29 cellular contexts compared by ENCODE assay signal in genomic region chr10:33843379-33843778, GRCh38.
"Had no signal": no experiment of that assay in that cellular context is flagged by ENCODE, and none has a peak within 500 bp of the region (broad histone marks: within the 10 kb centered on the region; RNA-seq: fewer than 3 reads in every experiment).

No MANE protein-coding gene starts in this region.

- H3K4me3 ChIP-seq: stomach, suprapubic skin, testis, thoracic aorta, thyroid gland, tibial artery, tibial nerve, transverse colon, upper lobe of left lung, upper lobe of right lung, uterus, vagina had no signal

- ATAC-seq: stimulated activated effector memory CD8-positive, alpha-beta T cell treated with anti-CD3 and anti-CD28 coated beads, Interleukin-12 subunit alpha, Interleukin-12 subunit beta, amount 100 ng/mL, for 72 hours; stimulated activated memory B cell treated with anti-CD40 and anti-IgM and Interleukin-4, amounts not matched to agents 10 μg/mL and 1 μg/mL and 100 μg/mL, for 72 hours; stimulated activated naive B cell treated with anti-CD40 and anti-IgM and Interleukin-4, amounts not matched to agents 10 μg/mL and 1 μg/mL and 100 μg/mL, for 72 hours; stimulated activated naive CD8-positive, alpha-beta T cell treated with anti-CD3 and anti-CD28 coated beads, Interleukin-15, amount 100 ng/mL, for 72 hours; stimulated activated naive CD8-positive, alpha-beta T cell treated with anti-CD3 and anti-CD28 coated beads, Interleukin-15, Interleukin-2, amounts not matched to agents 100 U/mL and 50 U/mL, for 24 hours; upper lobe of right lung had no signal

- H3K27ac ChIP-seq: stomach, suprapubic skin, testis, thoracic aorta, thyroid gland, tibial artery, tibial nerve, transverse colon, upper lobe of left lung, upper lobe of right lung, uterus, vagina had no signal

- H3K4me3 Mint-ChIP-seq: stimulated activated effector memory CD8-positive, alpha-beta T cell treated with anti-CD3 and anti-CD28 coated beads, Interleukin-12 subunit alpha, Interleukin-12 subunit beta, amount 100 ng/mL, for 72 hours; stimulated activated memory B cell treated with anti-CD40 and anti-IgM and Interleukin-4, amounts not matched to agents 10 μg/mL and 1 μg/mL and 100 μg/mL, for 72 hours; stimulated activated naive B cell treated with anti-CD40 and anti-IgM and Interleukin-4, amounts not matched to agents 10 μg/mL and 1 μg/mL and 100 μg/mL, for 72 hours; stimulated activated naive CD8-positive, alpha-beta T cell treated with anti-CD3 and anti-CD28 coated beads, Interleukin-15, amount 100 ng/mL, for 72 hours; stimulated activated naive CD8-positive, alpha-beta T cell treated with anti-CD3 and anti-CD28 coated beads, Interleukin-15, Interleukin-2, amounts not matched to agents 100 ng/mL and 50 ng/mL, for 24 hours; type B pancreatic cell had no signal

- H3K9me3 ChIP-seq: testis, thoracic aorta, thyroid gland, tibial artery, transverse colon, upper lobe of left lung, upper lobe of right lung, uterus, vagina had no signal

- FAIRE-seq: urothelium cell line had no signal

- H3K27me3 ChIP-seq: stomach, suprapubic skin, testis, thyroid gland, tibial artery, tibial nerve, transverse colon, upper lobe of left lung, upper lobe of right lung, uterus, vagina had no signal

- DNase-seq: stimulated activated CD4-positive, alpha-beta T cell treated with anti-CD3 and anti-CD28 coated beads, Interleukin-2, amount 100 ng/mL, for 48 hours; stimulated activated CD4-positive, alpha-beta T cell treated with anti-CD3 and anti-CD28 coated beads, Interleukin-4, amount 100 ng/mL, for 1 hour; stimulated activated CD4-positive, alpha-beta T cell treated with anti-CD3 and anti-CD28 coated beads, Interleukin-4, amount 100 ng/mL, for 24 hours; stimulated activated CD4-positive, alpha-beta T cell treated with anti-CD3 and anti-CD28 coated beads, Interleukin-4, amount 100 ng/mL, for 4 hours; stimulated activated CD8-positive, alpha-beta memory T cell treated with anti-CD3 and anti-CD28 coated beads, Interleukin-4, amount 100 ng/mL, for 48 hours; stimulated activated naive B cell treated with anti-CD40 and anti-IgM and Interleukin-4, amounts not matched to agents 10 μg/mL and 1 μg/mL and 100 μg/mL, for 72 hours; stimulated activated naive CD4-positive, alpha-beta T cell; stimulated activated naive CD4-positive, alpha-beta T cell treated with Interleukin-2 at 50 U/mL for 16 hours; stimulated activated naive CD8-positive, alpha-beta T cell treated with anti-CD3 and anti-CD28 coated beads, Interleukin-15, amount 100 ng/mL, for 72 hours; stimulated activated naive CD8-positive, alpha-beta T cell treated with anti-CD3 and anti-CD28 coated beads, Interleukin-15, Interleukin-2, amounts not matched to agents 100 U/mL and 50 U/mL, for 24 hours; stomach; substantia nigra; testis; thyroid gland; tibial artery; transverse colon; trophoblast cell; upper lobe of left lung; upper lobe of right lung; uterus had no signal

- H3K36me3 Mint-ChIP-seq: stimulated activated effector memory CD8-positive, alpha-beta T cell treated with anti-CD3 and anti-CD28 coated beads, Interleukin-12 subunit alpha, Interleukin-12 subunit beta, amount 100 ng/mL, for 72 hours; stimulated activated memory B cell treated with anti-CD40 and anti-IgM and Interleukin-4, amounts not matched to agents 10 μg/mL and 1 μg/mL and 100 μg/mL, for 72 hours; stimulated activated naive B cell treated with anti-CD40 and anti-IgM and Interleukin-4, amounts not matched to agents 10 μg/mL and 1 μg/mL and 100 μg/mL, for 72 hours; type B pancreatic cell had no signal

- H3K27ac Mint-ChIP-seq: stimulated activated effector memory CD8-positive, alpha-beta T cell treated with anti-CD3 and anti-CD28 coated beads, Interleukin-12 subunit alpha, Interleukin-12 subunit beta, amount 100 ng/mL, for 72 hours; stimulated activated memory B cell treated with anti-CD40 and anti-IgM and Interleukin-4, amounts not matched to agents 10 μg/mL and 1 μg/mL and 100 μg/mL, for 72 hours; stimulated activated naive B cell treated with anti-CD40 and anti-IgM and Interleukin-4, amounts not matched to agents 10 μg/mL and 1 μg/mL and 100 μg/mL, for 72 hours; stimulated activated naive CD8-positive, alpha-beta T cell treated with anti-CD3 and anti-CD28 coated beads, Interleukin-15, amount 100 ng/mL, for 72 hours; stimulated activated naive CD8-positive, alpha-beta T cell treated with anti-CD3 and anti-CD28 coated beads, Interleukin-15, Interleukin-2, amounts not matched to agents 100 ng/mL and 50 ng/mL, for 24 hours; type B pancreatic cell had no signal

- H3K4me1 Mint-ChIP-seq: stimulated activated effector memory CD8-positive, alpha-beta T cell treated with anti-CD3 and anti-CD28 coated beads, Interleukin-12 subunit alpha, Interleukin-12 subunit beta, amount 100 ng/mL, for 72 hours; stimulated activated memory B cell treated with anti-CD40 and anti-IgM and Interleukin-4, amounts not matched to agents 10 μg/mL and 1 μg/mL and 100 μg/mL, for 72 hours; stimulated activated naive B cell treated with anti-CD40 and anti-IgM and Interleukin-4, amounts not matched to agents 10 μg/mL and 1 μg/mL and 100 μg/mL, for 72 hours; stimulated activated naive CD8-positive, alpha-beta T cell treated with anti-CD3 and anti-CD28 coated beads, Interleukin-15, amount 100 ng/mL, for 72 hours had no signal

- H3K4me1 ChIP-seq: stomach, suprapubic skin, testis, thyroid gland, tibial artery, tibial nerve, transverse colon, upper lobe of left lung, upper lobe of right lung, uterus, vagina had no signal

- H3K36me3 ChIP-seq: stomach, suprapubic skin, thoracic aorta, thyroid gland, tibial artery, tibial nerve, transverse colon, upper lobe of left lung, upper lobe of right lung, uterus, vagina had no signal

- H3K27me3 Mint-ChIP-seq: stimulated activated memory B cell treated with anti-CD40 and anti-IgM and Interleukin-4, amounts not matched to agents 10 μg/mL and 1 μg/mL and 100 μg/mL, for 72 hours; stimulated activated naive B cell treated with anti-CD40 and anti-IgM and Interleukin-4, amounts not matched to agents 10 μg/mL and 1 μg/mL and 100 μg/mL, for 72 hours; stimulated activated naive CD8-positive, alpha-beta T cell treated with anti-CD3 and anti-CD28 coated beads, Interleukin-15, amount 100 ng/mL, for 72 hours; stimulated activated naive CD8-positive, alpha-beta T cell treated with anti-CD3 and anti-CD28 coated beads, Interleukin-15, Interleukin-2, amounts not matched to agents 100 ng/mL and 50 ng/mL, for 24 hours; type B pancreatic cell had no signal
